In the genomic region with DNA sequence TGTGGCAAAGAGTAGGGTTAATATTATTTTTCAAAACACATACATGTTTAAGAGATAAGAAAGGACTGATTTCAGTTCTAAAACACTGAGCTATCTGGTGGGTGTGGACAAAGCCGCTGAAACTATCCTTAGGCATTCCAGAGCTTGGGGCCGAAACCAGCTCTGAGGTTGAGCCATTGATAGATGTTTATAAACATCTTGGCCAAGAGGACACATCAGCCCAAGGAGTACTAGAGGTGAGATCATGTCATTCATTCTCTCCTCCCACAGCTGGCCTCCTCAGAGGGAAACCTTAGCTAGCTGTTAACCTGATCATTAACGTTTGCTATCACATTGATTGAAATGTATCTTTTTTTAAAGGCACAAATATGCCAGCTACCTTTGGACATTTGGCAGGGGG, we compare ENCODE assay signal across 21 cellular contexts.
A peak's percentile ranks its signal among the peaks of the same experiment; 100 is the strongest.
DNase-seq lines count a peak whose midpoint lies in the region; ATAC-seq and TF ChIP-seq lines count a peak whose summit lies in the region.
"Had no signal": no experiment of that assay in that cellular context is flagged by ENCODE, and none has a peak within 500 bp of the region (broad histone marks: within the 10 kb centered on the region; RNA-seq: fewer than 3 reads in every experiment).

No MANE protein-coding gene starts in this region.

- H3K4me1 Mint-ChIP-seq in CD14-positive monocyte (peaks cover 24% of the 10 kb centered on the region), T-cell (peaks cover 8 to 17% (median 12%) of the 10 kb centered on the region in 3 donors)
- H3K4me1 Mint-ChIP-seq: endodermal cell, immature natural killer cell, naive B cell had no signal

- H3K27me3 ChIP-seq in RWPE2 (ENCODE audit: insufficient read depth, poor library complexity, severe bottlenecking) (no peaks in the 10 kb centered on the region), foreskin keratinocyte (no peaks in the 10 kb centered on the region), suprapubic skin (no peaks in the 10 kb centered on the region)

- H3K27ac Mint-ChIP-seq in CD14-positive monocyte: peak overlapping the region in 1 of 7 donors; percentile 47
- no peak overlapping the region for H3K27ac Mint-ChIP-seq in T-cell
- H3K27ac Mint-ChIP-seq: CD4-positive, alpha-beta T cell; endodermal cell; immature natural killer cell; naive B cell had no signal

- intact Hi-C loops in CD14-positive monocyte (cut with micrococcal nuclease): no loop called here

- TF ChIP-seq POLR2A in suprapubic skin (IDR thresholded peaks at IDR 0.05): no peak

- H3K9me3 ChIP-seq in RWPE2 (ENCODE audit: severe bottlenecking) (no peaks in the 10 kb centered on the region), suprapubic skin (no peaks in the 10 kb centered on the region)

- H3K4me3 Mint-ChIP-seq in CD14-positive monocyte: no peak overlapping the region
- no peak overlapping the region for H3K4me3 Mint-ChIP-seq in T-cell
- H3K4me3 Mint-ChIP-seq: activated naive CD4-positive, alpha-beta T cell treated with anti-CD3 and anti-CD28 coated beads, Interleukin-2, amount 10 ng/mL, durations not matched to agents 7 days and 5 days; CD4-positive, alpha-beta T cell; endodermal cell; immature natural killer cell; naive B cell had no signal

- TF ChIP-seq EP300 in suprapubic skin (IDR thresholded peaks at IDR 0.05): no peak

- 63% methylated on average over 3 of the region's 3 CpGs for WGBS in suprapubic skin

- POLR2A ChIA-PET in T-cell (lab: Charles Lee): no interaction called here

- H3K9me3 Mint-ChIP-seq in CD14-positive monocyte (no peaks in the 10 kb centered on the region), T-cell (no peaks in the 10 kb centered on the region)
- H3K9me3 Mint-ChIP-seq: activated naive CD4-positive, alpha-beta T cell treated with anti-CD3 and anti-CD28 coated beads, Interleukin-2, amount 10 ng/mL, durations not matched to agents 7 days and 5 days; CD4-positive, alpha-beta T cell; endodermal cell; immature natural killer cell; naive B cell had no signal

- ATAC-seq in RWPE2 (ENCODE audit: low read depth) (peak; percentile 22; the same call in 2 of the 3 replicates), foreskin keratinocyte (peak; percentile 43), T-cell (replicated peaks in 1 of 4) (no peak)
- ATAC-seq: right cardiac atrium, SK-N-SH treated with all-trans-retinoic acid at 6 μM for 48 hours had no signal

- peaks cover 62 to 76% of the 10 kb centered on the region in 2 donors for H3K36me3 Mint-ChIP-seq in CD14-positive monocyte
- H3K36me3 Mint-ChIP-seq in T-cell: peaks cover 14% of the 10 kb centered on the region

- H3K27me3 Mint-ChIP-seq in CD14-positive monocyte (ENCODE audit: low read depth in 3 of 3) (peaks cover 0 to 2% (median 0%) of the 10 kb centered on the region in 3 donors), T-cell (no peaks in the 10 kb centered on the region)
- H3K27me3 Mint-ChIP-seq: activated naive CD4-positive, alpha-beta T cell treated with anti-CD3 and anti-CD28 coated beads, Interleukin-2, amount 10 ng/mL, durations not matched to agents 7 days and 5 days; CD4-positive, alpha-beta T cell; naive B cell had no signal

- peaks cover 35% of the 10 kb centered on the region for H3K36me3 ChIP-seq in RWPE2 (ENCODE audit: low read depth)
- peaks cover 5% of the 10 kb centered on the region for H3K36me3 ChIP-seq in suprapubic skin

- TF ChIP-seq CTCF in RWPE2 (IDR thresholded peaks at IDR 0.05; ENCODE audit: poor library complexity, severe bottlenecking) (no peak), foreskin keratinocyte (conservative IDR thresholded peaks at IDR 0.05) (no peak), suprapubic skin (IDR thresholded peaks at IDR 0.05) (no peak), CD14-positive monocyte (IDR thresholded peaks at IDR 0.05) (no peak)

- H3K4me3 ChIP-seq in RWPE2 (ENCODE audit: severe bottlenecking) (no peak overlapping the region), suprapubic skin (no peak overlapping the region)

- peak; percentile 62 for DNase-seq in HT-29 (ENCODE audit: low spot score)
- DNase-seq in RWPE2 (ENCODE audit: low spot score): no peak
- DNase-seq in foreskin keratinocyte: peak in 1 of 2 donors; percentile 14
- DNase-seq in suprapubic skin (ENCODE audit: low spot score in 2 of 2): no peak
- DNase-seq in CD14-positive monocyte (ENCODE audit: low spot score): no peak
- no peak for DNase-seq in stimulated activated CD8-positive, alpha-beta memory T cell treated with anti-CD3 and anti-CD28 coated beads, Interleukin-4, amount 100 ng/mL, for 48 hours
- no peak for DNase-seq in T-cell
- DNase-seq: activated CD4-positive, CD25-positive, alpha-beta regulatory T cell treated with anti-CD3 and anti-CD28 coated beads, Interleukin-2, amount 50 U/mL, for 72 hours; activated T-cell treated with anti-CD3 and anti-CD28 coated beads, Interleukin-2, amount 50 U/mL, for 48 hours; aorta; endodermal cell; GF-D8; head of caudate nucleus; immature natural killer cell; naive B cell; NCI-H1048; NCI-H2081 treated with DMSO at 0.1 percent for 48 hours; right cardiac atrium had no signal

- CTCF ChIA-PET in T-cell (lab: Charles Lee): no interaction called here

- H3K4me1 ChIP-seq in RWPE2 (ENCODE audit: insufficient read depth, poor library complexity, severe bottlenecking): peaks cover 31% of the 10 kb centered on the region
- H3K4me1 ChIP-seq in foreskin keratinocyte: peaks cover 15% of the 10 kb centered on the region
- H3K4me1 ChIP-seq in suprapubic skin: peaks cover 26% of the 10 kb centered on the region

- peak overlapping the region; percentile 37 for H3K27ac ChIP-seq in RWPE2 (ENCODE audit: poor library complexity, severe bottlenecking)
- no peak overlapping the region for H3K27ac ChIP-seq in foreskin keratinocyte
- peak overlapping the region; percentile 27 for H3K27ac ChIP-seq in suprapubic skin

Comparison
In these comparisons a context has a peak if more than half of its experiments do, and no peak if none do; other contexts are left out.
1. ATAC-seq: peak in RWPE2 (single experiment) and foreskin keratinocyte (single experiment); none in T-cell (0 of 4).